ENCODE assay signal across 21 cellular contexts in the genomic region with DNA sequence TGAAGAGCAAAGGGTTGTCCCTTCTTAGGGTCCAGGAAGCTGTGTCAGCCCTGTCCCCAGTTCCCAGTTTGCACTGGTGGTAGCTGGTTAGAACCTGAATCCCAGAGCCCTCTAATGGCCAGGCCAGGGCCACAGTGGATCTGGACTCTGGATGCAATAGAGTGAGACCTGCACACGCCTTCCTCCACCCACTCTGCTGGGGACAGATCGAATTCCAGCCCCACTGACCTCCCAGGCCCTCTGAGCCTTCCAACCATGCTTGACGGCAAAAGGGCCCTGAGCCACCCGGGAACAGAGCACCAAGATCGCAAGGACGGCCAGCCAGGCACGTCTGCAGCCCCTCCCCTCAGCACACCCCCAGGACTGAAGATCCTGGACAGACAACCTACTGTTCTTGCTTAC. TPM values are rescaled to one million over a fixed set of nuclear protein-coding genes. Genes with fewer than 3 reads are reported as not detected.
DNase-seq lines count a peak whose midpoint lies in the region; ATAC-seq, FAIRE-seq and TF ChIP-seq lines count a peak whose summit lies in the region.
"Had no signal": no experiment of that assay in that cellular context is flagged by ENCODE, and none has a peak within 500 bp of the region (broad histone marks: within the 10 kb centered on the region; RNA-seq: fewer than 3 reads in every experiment).

No MANE protein-coding gene starts in this region.

- H3K9me3 Mint-ChIP-seq in neural progenitor cell = no peaks in the 10 kb centered on the region
- no peaks in the 10 kb centered on the region for H3K9me3 Mint-ChIP-seq in activated T-helper 1 cell treated with anti-CD3 and anti-CD28 coated beads, Interleukin-12 subunit alpha, Interleukin-12 subunit beta, Interleukin-2, Interleukin-4 antibody, amounts not matched to agents 30 ng/mL and 10 ng/mL and 1 ng/mL, durations not matched to agents 14 hours and 24 hours and 36 hours
- H3K9me3 Mint-ChIP-seq in activated T-helper 17 cell treated with anti-CD3 and anti-CD28 coated beads, Interleukin-2, amount 50 U/mL, for 72 hours = no peaks in the 10 kb centered on the region
- H3K9me3 Mint-ChIP-seq: activated naive CD4-positive, alpha-beta T cell treated with anti-CD3 and anti-CD28 coated beads for 36 hours; CD4-positive, alpha-beta memory T cell; natural killer cell had no signal

- TF ChIP-seq RAD21 in A549 (conservative IDR thresholded peaks at IDR 0.05 in 1 of 2, IDR thresholded peaks at IDR 0.05 in 1 of 2) = no peak

- H3K27ac ChIP-seq in A549 (peak overlapping the region in 1 of 2 experiments; percentile 48; a peak in 4 of 6 replicates), neural progenitor cell (no peak overlapping the region)
- H3K27ac ChIP-seq: dorsolateral prefrontal cortex, thoracic aorta had no signal

- H3K27me3 ChIP-seq in neural progenitor cell = no peaks in the 10 kb centered on the region
- H3K27me3 ChIP-seq: dorsolateral prefrontal cortex had no signal

- H3K9me3 ChIP-seq in A549 (no peaks in the 10 kb centered on the region), neural progenitor cell (ENCODE audit: low read depth) (no peaks in the 10 kb centered on the region)
- H3K9me3 ChIP-seq: thoracic aorta had no signal

- WGBS in A549 (ENCODE audit: missing lambda C conversion rate) = 57% methylated on average over 7 of the region's 7 CpGs

- ATAC-seq in A549 (peak; percentile 73 to 83), HG02678 (IDR thresholded peaks at IDR 0.05; ENCODE audit: unreplicated experiment) (no peak)
- no peak for ATAC-seq in activated T-helper 17 cell treated with anti-CD3 and anti-CD28 coated beads, Interleukin-2, amount 50 U/mL, for 72 hours (replicated peaks)
- ATAC-seq: activated CD4-positive, CD25-positive, alpha-beta regulatory T cell treated with anti-CD3 and anti-CD28 coated beads, Interleukin-2, amount 50 U/mL, for 24 hours; natural killer cell had no signal

- intact Hi-C loops in activated T-helper 1 cell treated with anti-CD3 and anti-CD28 coated beads, Interleukin-12 subunit alpha, Interleukin-12 subunit beta, Interleukin-2, Interleukin-4 antibody, amounts not matched to agents 30 ng/mL and 10 ng/mL and 1 ng/mL, durations not matched to agents 14 hours and 24 hours and 36 hours (cut with micrococcal nuclease) = no loop called here

- peaks cover 2% of the 10 kb centered on the region for H3K27me3 Mint-ChIP-seq in neural progenitor cell (ENCODE audit: insufficient read depth, low read depth)
- peaks cover 4% of the 10 kb centered on the region for H3K27me3 Mint-ChIP-seq in activated T-helper 1 cell treated with anti-CD3 and anti-CD28 coated beads, Interleukin-12 subunit alpha, Interleukin-12 subunit beta, Interleukin-2, Interleukin-4 antibody, amounts not matched to agents 30 ng/mL and 10 ng/mL and 1 ng/mL, durations not matched to agents 14 hours and 24 hours and 36 hours (ENCODE audit: insufficient read depth)
- no peaks in the 10 kb centered on the region for H3K27me3 Mint-ChIP-seq in activated T-helper 17 cell treated with anti-CD3 and anti-CD28 coated beads, Interleukin-2, amount 50 U/mL, for 72 hours

- no peak for FAIRE-seq in A549 (lab: Jason Lieb, UNC)
- FAIRE-seq: A204.1 had no signal

- no peak overlapping the region for H3K9ac ChIP-seq in neural progenitor cell

- H3K4me2 ChIP-seq in A549 (no peak overlapping the region), neural progenitor cell (peak overlapping the region; percentile 21)

- no peak for TF ChIP-seq EP300 in A549 (IDR thresholded peaks at IDR 0.05)

- peak overlapping the region; percentile 83 for H2AFZ ChIP-seq in neural progenitor cell (replicated peaks)

- H3K4me3 ChIP-seq in A549 = no peak overlapping the region
- no peak overlapping the region for H3K4me3 ChIP-seq in neural progenitor cell
- H3K4me3 ChIP-seq: dorsolateral prefrontal cortex, thoracic aorta had no signal

- H3K4me3 Mint-ChIP-seq in neural progenitor cell = no peak overlapping the region
- no peak overlapping the region for H3K4me3 Mint-ChIP-seq in activated T-helper 1 cell treated with anti-CD3 and anti-CD28 coated beads, Interleukin-12 subunit alpha, Interleukin-12 subunit beta, Interleukin-2, Interleukin-4 antibody, amounts not matched to agents 30 ng/mL and 10 ng/mL and 1 ng/mL, durations not matched to agents 14 hours and 24 hours and 36 hours
- no peak overlapping the region for H3K4me3 Mint-ChIP-seq in activated T-helper 17 cell treated with anti-CD3 and anti-CD28 coated beads, Interleukin-2, amount 50 U/mL, for 72 hours
- H3K4me3 Mint-ChIP-seq: activated naive CD4-positive, alpha-beta T cell treated with anti-CD3 and anti-CD28 coated beads for 36 hours; brain; CD4-positive, alpha-beta memory T cell; natural killer cell had no signal

- TF ChIP-seq CTCF in A549 (IDR thresholded peaks at IDR 0.05) (no peak), neural progenitor cell (IDR thresholded peaks at IDR 0.05) (no peak)

- TF ChIP-seq POLR2A in A549 (IDR thresholded peaks at IDR 0.05; ENCODE audit: low read length) = no peak

- H3K4me1 ChIP-seq in A549 (no peaks in the 10 kb centered on the region; the same call in 2 of the 3 replicates), neural progenitor cell (peaks cover 10% of the 10 kb centered on the region)

- H3K36me3 Mint-ChIP-seq in neural progenitor cell = no peaks in the 10 kb centered on the region
- no peaks in the 10 kb centered on the region for H3K36me3 Mint-ChIP-seq in activated T-helper 1 cell treated with anti-CD3 and anti-CD28 coated beads, Interleukin-12 subunit alpha, Interleukin-12 subunit beta, Interleukin-2, Interleukin-4 antibody, amounts not matched to agents 30 ng/mL and 10 ng/mL and 1 ng/mL, durations not matched to agents 14 hours and 24 hours and 36 hours (ENCODE audit: low read depth)
- H3K36me3 Mint-ChIP-seq in activated T-helper 17 cell treated with anti-CD3 and anti-CD28 coated beads, Interleukin-2, amount 50 U/mL, for 72 hours (ENCODE audit: low read depth) = no peaks in the 10 kb centered on the region
- H3K36me3 Mint-ChIP-seq: brain; CD4-positive, alpha-beta memory T cell; natural killer cell had no signal

- peaks cover 16% of the 10 kb centered on the region for H3K4me1 Mint-ChIP-seq in neural progenitor cell
- H3K4me1 Mint-ChIP-seq in activated T-helper 1 cell treated with anti-CD3 and anti-CD28 coated beads, Interleukin-12 subunit alpha, Interleukin-12 subunit beta, Interleukin-2, Interleukin-4 antibody, amounts not matched to agents 30 ng/mL and 10 ng/mL and 1 ng/mL, durations not matched to agents 14 hours and 24 hours and 36 hours (ENCODE audit: low read depth) = peaks cover 6% of the 10 kb centered on the region
- H3K4me1 Mint-ChIP-seq in activated T-helper 17 cell treated with anti-CD3 and anti-CD28 coated beads, Interleukin-2, amount 50 U/mL, for 72 hours = peaks cover 7% of the 10 kb centered on the region

- CTCF ChIA-PET in A549 (lab: Yijun Ruan, JAX) = interaction anchor here (0.9 to 29.7 kb wide), 4 partner anchors 9 to 97 kb away, joined by 3 to 827 read pairs (median 48); a partner anchor contains a TSS

- no peak for DNase-seq in A549 (ENCODE audit: low read depth in 1 of 2, low spot score in 1 of 2)
- DNase-seq in M059J (ENCODE audit: low read depth) = peak; percentile 25
- peak; percentile 46 for DNase-seq in iPS-NIHi11 (ENCODE audit: low spot score)
- peak; percentile 25 for DNase-seq in neural progenitor cell (ENCODE audit: low spot score)
- DNase-seq in activated T-helper 1 cell treated with anti-CD3 and anti-CD28 coated beads, Interleukin-12 subunit alpha, Interleukin-12 subunit beta, Interleukin-2, Interleukin-4 antibody, amounts not matched to agents 30 ng/mL and 10 ng/mL and 1 ng/mL, durations not matched to agents 14 hours and 24 hours and 36 hours (ENCODE audit: low spot score) = no peak
- no peak for DNase-seq in KG1 (lab: John Stamatoyannopoulos, UW)
- DNase-seq: activated naive CD4-positive, alpha-beta T cell treated with anti-CD3 and anti-CD28 coated beads for 36 hours; CD4-positive, alpha-beta memory T cell; dorsolateral prefrontal cortex; GDM1; hippocampal formation; natural killer cell; NCI-H1436; SHP77; stimulated activated CD4-positive, alpha-beta T cell treated with anti-CD3 and anti-CD28 coated beads, Interleukin-4, amount 100 ng/mL, for 24 hours had no signal

- H3K36me3 ChIP-seq in neural progenitor cell = no peaks in the 10 kb centered on the region
- H3K36me3 ChIP-seq: thoracic aorta had no signal

- POLR2A ChIA-PET in A549 (lab: Yijun Ruan, JAX) = no interaction called here

- H3K27ac Mint-ChIP-seq in neural progenitor cell = peak overlapping the region; percentile 46
- no peak overlapping the region for H3K27ac Mint-ChIP-seq in activated T-helper 1 cell treated with anti-CD3 and anti-CD28 coated beads, Interleukin-12 subunit alpha, Interleukin-12 subunit beta, Interleukin-2, Interleukin-4 antibody, amounts not matched to agents 30 ng/mL and 10 ng/mL and 1 ng/mL, durations not matched to agents 14 hours and 24 hours and 36 hours
- no peak overlapping the region for H3K27ac Mint-ChIP-seq in activated T-helper 17 cell treated with anti-CD3 and anti-CD28 coated beads, Interleukin-2, amount 50 U/mL, for 72 hours
- H3K27ac Mint-ChIP-seq: activated naive CD4-positive, alpha-beta T cell treated with anti-CD3 and anti-CD28 coated beads for 36 hours; natural killer cell had no signal

- H3F3A ChIP-seq in neural progenitor cell (ENCODE audit: low read depth) = peaks cover 10% of the 10 kb centered on the region

- no peaks in the 10 kb centered on the region for H3K79me2 ChIP-seq in neural progenitor cell (ENCODE audit: low read depth)

- no peaks in the 10 kb centered on the region for H4K20me1 ChIP-seq in neural progenitor cell (ENCODE audit: low read depth)

RNA-seq across cellular contexts. Expression of a gene that starts 23.7 kb away (rescaled TPM):
- polyA plus RNA-seq in A549 (2011; rRNA removed) = 6.0 and 7.8 TPM in 2 replicates
- 7.8 and 10.3 TPM in 2 replicates for polyA plus RNA-seq in A549 (2012; cell fraction: cytosol; rRNA removed)
- polyA plus RNA-seq in A549 (2012; cell fraction: nucleus; rRNA removed) = 6.8 and 7.3 TPM in 2 replicates
- 6.8 to 7.6 TPM (median 7.5 TPM) in 3 replicates for polyA plus RNA-seq in A549 (2017; fragmentation: RNase III; extraction: RNeasy Plus Mini Kit Qiagen cat#74134 plus additional on column Dnase treatment)
- 7.6 and 11.6 TPM in 2 replicates for polyA minus RNA-seq in A549 (2011; rRNA and poly(A)+ RNA removed)
- 10.5 and 13.7 TPM in 2 replicates for total RNA-seq in M059J (2014; rRNA removed; shearing (Covaris generic))
- total RNA-seq in neural progenitor cell (ENCODE audit: low replicate concordance) = 8.4 and 9.5 TPM in 2 replicates
- total RNA-seq in activated T-helper 1 cell treated with anti-CD3 and anti-CD28 coated beads, Interleukin-12 subunit alpha, Interleukin-12 subunit beta, Interleukin-2, Interleukin-4 antibody, amounts not matched to agents 30 ng/mL and 10 ng/mL and 1 ng/mL, durations not matched to agents 14 hours and 24 hours and 36 hours = 11.5 and 12.2 TPM in 2 replicates
- total RNA-seq in activated T-helper 17 cell treated with anti-CD3 and anti-CD28 coated beads, Interleukin-2, amount 50 U/mL, for 72 hours = 10 to 100 TPM in 1 of 2 donors, 1 to 10 TPM in 1; 9.0 to 15.0 TPM

RNA-seq across cellular contexts. Expression of a gene that starts 24.6 kb away (rescaled TPM):
- polyA plus RNA-seq in A549 (2011; rRNA removed) (7.0 TPM in 2 replicates), A549 (2017; fragmentation: RNase III; extraction: RNeasy Plus Mini Kit Qiagen cat#74134 plus additional on column Dnase treatment) (6.5 to 7.0 TPM (median 7.0 TPM) in 3 replicates)
- polyA plus RNA-seq in A549 (2012; cell fraction: cytosol; rRNA removed) = 8.1 and 9.1 TPM in 2 replicates
- 19.7 and 19.8 TPM in 2 replicates for polyA plus RNA-seq in A549 (2012; cell fraction: nucleus; rRNA removed)
- polyA minus RNA-seq in A549 (2011; rRNA and poly(A)+ RNA removed) = 6.6 and 7.0 TPM in 2 replicates
- 8.7 and 19.8 TPM in 2 replicates for total RNA-seq in M059J (2014; rRNA removed; shearing (Covaris generic))
- 8.5 and 15.7 TPM in 2 replicates for total RNA-seq in neural progenitor cell (ENCODE audit: low replicate concordance)
- 13.4 and 13.5 TPM in 2 replicates for total RNA-seq in activated T-helper 1 cell treated with anti-CD3 and anti-CD28 coated beads, Interleukin-12 subunit alpha, Interleukin-12 subunit beta, Interleukin-2, Interleukin-4 antibody, amounts not matched to agents 30 ng/mL and 10 ng/mL and 1 ng/mL, durations not matched to agents 14 hours and 24 hours and 36 hours
- total RNA-seq in activated T-helper 17 cell treated with anti-CD3 and anti-CD28 coated beads, Interleukin-2, amount 50 U/mL, for 72 hours = 10 to 100 TPM; 10.8 to 12.7 TPM

Comparison
In these comparisons a context has a peak if more than half of its experiments do, and no peak if none do; other contexts are left out.
1. ATAC-seq: peak in A549 (2 of 2); none in activated T-helper 17 cell treated with anti-CD3 and anti-CD28 coated beads, Interleukin-2, amount 50 U/mL, for 72 hours (single experiment) and HG02678 (single experiment).
2. DNase-seq: peak in M059J (single experiment), iPS-NIHi11 (single experiment) and neural progenitor cell (single experiment); none in A549 (0 of 2), activated T-helper 1 cell treated with anti-CD3 and anti-CD28 coated beads, Interleukin-12 subunit alpha, Interleukin-12 subunit beta, Interleukin-2, Interleukin-4 antibody, amounts not matched to agents 30 ng/mL and 10 ng/mL and 1 ng/mL, durations not matched to agents 14 hours and 24 hours and 36 hours (single experiment) and KG1 (single experiment).